ENCODE assay signal across 17 cellular contexts in genomic region chr9:72354704-72355103, GRCh38. TPM values are rescaled to one million over a fixed set of nuclear protein-coding genes. Genes with fewer than 3 reads are reported as not detected.
A peak's percentile ranks its signal among the peaks of the same experiment; 100 is the strongest.
DNase-seq lines count a peak whose midpoint lies in the region; FAIRE-seq and TF ChIP-seq lines count a peak whose summit lies in the region.
"Had no signal": no experiment of that assay in that cellular context is flagged by ENCODE, and none has a peak within 500 bp of the region (broad histone marks: within the 10 kb centered on the region; RNA-seq: fewer than 3 reads in every experiment).

No MANE protein-coding gene starts in this region.

- CTCF ChIA-PET in Calu3 (lab: Charles Lee) (no interaction called here), RWPE1 (lab: Yijun Ruan, JAX) (interaction anchor here (0.5 kb wide), 1 partner anchor 21 kb away, joined by 3 read pairs; no protein-coding TSS in a partner anchor)

- POLR2A ChIA-PET in RWPE1 (lab: Yijun Ruan, JAX; ENCODE audit: low non-redundant PET): no interaction called here

- H3K4me3 ChIP-seq in neutrophil (ENCODE audit: low read depth in 1 of 2, low read length in 1 of 2): no peak overlapping the region
- H3K4me3 ChIP-seq: SJCRH30 had no signal

- H3K4me3 Mint-ChIP-seq in Calu3 (ENCODE audit: low read depth, unreplicated experiment): no peak overlapping the region
- H3K4me3 Mint-ChIP-seq in osteocyte (ENCODE audit: unreplicated experiment): no peak overlapping the region
- H3K4me3 Mint-ChIP-seq: B cell; CD4-positive, alpha-beta T cell had no signal

- H3K9me3 ChIP-seq in neutrophil: no peaks in the 10 kb centered on the region
- H3K9me3 ChIP-seq: SJCRH30 had no signal

- H3K27me3 Mint-ChIP-seq in Calu3 (ENCODE audit: unreplicated experiment): no peaks in the 10 kb centered on the region
- H3K27me3 Mint-ChIP-seq in osteocyte (ENCODE audit: unreplicated experiment): no peaks in the 10 kb centered on the region
- H3K27me3 Mint-ChIP-seq: B cell; CD4-positive, alpha-beta T cell had no signal

- H3K27ac Mint-ChIP-seq in Calu3 (ENCODE audit: unreplicated experiment) (peak overlapping the region; percentile 39), osteocyte (ENCODE audit: unreplicated experiment) (no peak overlapping the region)
- H3K27ac Mint-ChIP-seq: B cell; CD4-positive, alpha-beta T cell had no signal

- BruUV-seq in Calu3 (replicated peaks; lab: Mats Ljungman, UMichigan): no TSS peak

- H3K36me3 Mint-ChIP-seq in Calu3 (ENCODE audit: insufficient read depth, unreplicated experiment) (peaks cover 71% of the 10 kb centered on the region), osteocyte (ENCODE audit: unreplicated experiment) (peaks cover 60% of the 10 kb centered on the region)

- H3K4me1 Mint-ChIP-seq in Calu3 (ENCODE audit: low read depth, unreplicated experiment) (peaks cover 50% of the 10 kb centered on the region), osteocyte (ENCODE audit: unreplicated experiment) (peaks cover 51% of the 10 kb centered on the region)

- H3K27ac ChIP-seq in caudate nucleus (ENCODE audit: low read depth, low read length): peak overlapping the region; percentile 11
- H3K27ac ChIP-seq in neutrophil: peak overlapping the region; percentile 78
- no peak overlapping the region for H3K27ac ChIP-seq in RWPE1
- H3K27ac ChIP-seq: SJCRH30 had no signal

- H3K4me1 ChIP-seq in neutrophil (ENCODE audit: control insufficient read depth in 1 of 2, insufficient read depth in 1 of 2, low read depth in 1 of 2, low read length in 1 of 2): peaks cover 32 to 36% of the 10 kb centered on the region in 2 experiments
- H3K4me1 ChIP-seq: SJCRH30 had no signal

- no peaks in the 10 kb centered on the region for H3K9me3 Mint-ChIP-seq in Calu3 (ENCODE audit: low read depth, unreplicated experiment)
- H3K9me3 Mint-ChIP-seq in osteocyte (ENCODE audit: unreplicated experiment): no peaks in the 10 kb centered on the region
- H3K9me3 Mint-ChIP-seq: CD4-positive, alpha-beta T cell had no signal

- peaks cover 64% of the 10 kb centered on the region for H3K36me3 ChIP-seq in neutrophil

- no peaks in the 10 kb centered on the region for H3K27me3 ChIP-seq in neutrophil
- H3K27me3 ChIP-seq: SJCRH30 had no signal

- intact Hi-C loops in Calu3 (cut with micrococcal nuclease; ENCODE audit: unreplicated experiment): loop anchor here (5.0 kb wide), 1 partner anchor 442 kb away; the partner anchor contains the start of genes ABHD17B and C9orf85

- FAIRE-seq in GM19239 (lab: Jason Lieb, UNC): peak; percentile 39
- FAIRE-seq: G401.6 had no signal

- TF ChIP-seq CTCF in Calu3 (IDR thresholded peaks at IDR 0.05; ENCODE audit: unreplicated experiment): no peak
- no peak for TF ChIP-seq CTCF in neutrophil (IDR thresholded peaks at IDR 0.05)
- TF ChIP-seq CTCF in osteocyte (IDR thresholded peaks at IDR 0.05): no peak
- TF ChIP-seq CTCF in RWPE1 (conservative IDR thresholded peaks at IDR 0.05; ENCODE audit: low read depth): no peak

- DNase-seq in Calu3: no peak
- DNase-seq in GM19239 (ENCODE audit: insufficient read length, low spot score): no peak
- DNase-seq in caudate nucleus (lab: John Stamatoyannopoulos, UW): peak in 1 of 61 donors; percentile 34
- DNase-seq in stimulated activated CD4-positive, alpha-beta T cell treated with anti-CD3 and anti-CD28 coated beads, Interleukin-4, amount 100 ng/mL, for 24 hours: no peak
- DNase-seq in osteocyte (ENCODE audit: extremely low spot score, unreplicated experiment): no peak
- DNase-seq in RWPE1 (ENCODE audit: low spot score): no peak
- DNase-seq: CD4-positive, alpha-beta T cell; DND-41; MV-4-11; NCI-H1417 treated with DMSO at 0.1 percent for 48 hours; NCI-H1930; NCI-H2171 treated with DMSO at 0.1 percent for 48 hours; NCI-H446 treated with DMSO at 0.1 percent for 48 hours; SJCRH30 had no signal

RNA-seq across cellular contexts. Expression of gene ZFAND5, which starts 10.3 kb away (rescaled TPM):
- total RNA-seq in Calu3 (2022) (113 and 115 TPM in 2 replicates), osteocyte (208 and 233 TPM in 2 replicates)
